In genomic region chr6:48135352-48136084, GRCh38 we compare ENCODE assay signal across 13 cellular contexts. TPM values are rescaled to one million over a fixed set of nuclear protein-coding genes. Genes with fewer than 3 reads are reported as not detected.
DNase-seq lines count a peak whose midpoint lies in the region; ATAC-seq and TF ChIP-seq lines count a peak whose summit lies in the region.
"Had no signal": no experiment of that assay in that cellular context is flagged by ENCODE, and none has a peak within 500 bp of the region (broad histone marks: within the 10 kb centered on the region; RNA-seq: fewer than 3 reads in every experiment).

No MANE protein-coding gene starts in this region.

- DNase-seq in AG10803 (ENCODE audit: low read depth) (peak; percentile 22), LoVo (ENCODE audit: low spot score) (peak; percentile 46), cardiac fibroblast (ENCODE audit: low read depth in 2 of 2) (peak; percentile 78 to 94), lung (ENCODE audit: low spot score) (no peak), T-helper 9 cell (no peak), SHP77 treated with DMSO at 0.1 percent for 48 hours (lab: John Stamatoyannopoulos, UW) (no peak)
- DNase-seq: activated naive CD4-positive, alpha-beta T cell treated with anti-CD3 and anti-CD28 coated beads for 36 hours; DND-41; nucleus accumbens; uterus had no signal

- WGBS in lung, 2 donors = 76 to 85% methylated on average over 4 of the region's 4 CpGs

- TF ChIP-seq CTCF in AG10803 (conservative IDR thresholded peaks at IDR 0.05; ENCODE audit: low read length) = no peak
- no peak for TF ChIP-seq CTCF in cardiac fibroblast (IDR thresholded peaks at IDR 0.05; ENCODE audit: low read depth, low read length)
- TF ChIP-seq CTCF in lung (IDR thresholded peaks at IDR 0.05; ENCODE audit: control extremely low read depth, extremely low read depth) = no peak

- no peaks in the 10 kb centered on the region for H3K9me3 ChIP-seq in lung (ENCODE audit: control insufficient read depth in 2 of 2, insufficient read depth in 1 of 2, low read length in 1 of 2)
- H3K9me3 ChIP-seq: uterus had no signal

- H3K4me1 ChIP-seq in lung (ENCODE audit: control insufficient read depth in 2 of 2, insufficient read depth in 2 of 2, low read length in 2 of 2) = no peaks in the 10 kb centered on the region
- H3K4me1 ChIP-seq: uterus had no signal

- H3K36me3 ChIP-seq in lung (ENCODE audit: control insufficient read depth in 2 of 2, insufficient read depth in 2 of 2, low read length in 2 of 2) = no peaks in the 10 kb centered on the region
- H3K36me3 ChIP-seq: uterus had no signal

- no peak overlapping the region for H3K27ac ChIP-seq in lung (ENCODE audit: low read depth in 1 of 2, low read length in 1 of 2)
- H3K27ac ChIP-seq: coronary artery, uterus had no signal

- H3K4me3 ChIP-seq in AG10803 (ENCODE audit: low read length) = no peak overlapping the region
- H3K4me3 ChIP-seq in cardiac fibroblast (replicated peaks in 1 of 2; ENCODE audit: low read depth in 2 of 2, low read length in 2 of 2) = no peak overlapping the region
- H3K4me3 ChIP-seq in lung = no peak overlapping the region
- H3K4me3 ChIP-seq: coronary artery, uterus had no signal

- ATAC-seq in lung (ENCODE audit: insufficient read depth, low FRiP score) (peak; percentile 21), HG03139 (IDR thresholded peaks at IDR 0.05; ENCODE audit: unreplicated experiment) (no peak), HG02798 (IDR thresholded peaks at IDR 0.05; ENCODE audit: poor library complexity, unreplicated experiment) (no peak)

- no peaks in the 10 kb centered on the region for H3K27me3 ChIP-seq in lung (ENCODE audit: control insufficient read depth, insufficient read depth)
- H3K27me3 ChIP-seq: uterus had no signal

RNA-seq across cellular contexts. Expression of gene PTCHD4, which starts 24.5 kb away (rescaled TPM):
- under 1 TPM; 0.31 to 0.52 TPM for total RNA-seq in lung
- polyA plus RNA-seq in lung = under 1 TPM; 0.03 to 0.12 TPM
- total RNA-seq: activated naive CD4-positive, alpha-beta T cell treated with anti-CD3 and anti-CD28 coated beads for 36 hours had no signal

Comparison
In these comparisons a context has a peak if more than half of its experiments do, and no peak if none do; other contexts are left out.
1. DNase-seq: peak in AG10803 (single experiment), LoVo (single experiment) and cardiac fibroblast (2 of 2); none in lung (single experiment), T-helper 9 cell (single experiment) and SHP77 treated with DMSO at 0.1 percent for 48 hours (single experiment).